9 cellular contexts compared by ENCODE assay signal in genomic region chr15:66542896-66543295, GRCh38. TPM values are rescaled to one million over a fixed set of nuclear protein-coding genes. Genes with fewer than 3 reads are reported as not detected.
"Had no signal": no experiment of that assay in that cellular context is flagged by ENCODE, and none has a peak within 500 bp of the region (broad histone marks: within the 10 kb centered on the region; RNA-seq: fewer than 3 reads in every experiment).

No MANE protein-coding gene starts in this region.

- ATAC-seq: HCT116 had no signal

- H2AFZ ChIP-seq: GM23248 had no signal

- H3K9ac ChIP-seq: GM23248 had no signal

- H3K27ac ChIP-seq: GM23248, HL-60 had no signal

- DNase-seq: GM23248, GOT3, H7, HFFc6, KG1 had no signal

- H3K4me3 ChIP-seq: GM23248, HAP-1 had no signal

- H3K9me3 ChIP-seq: HAP-1 had no signal

RNA-seq across cellular contexts. Expression of gene LCTL, which starts 22.9 kb away (rescaled TPM):
- total RNA-seq: GM23248 had no signal
- polyA plus RNA-seq: IgD-negative memory B cell had no signal
